25 cellular contexts compared by ENCODE assay signal in genomic region chr20:44419131-44419844, GRCh38. TPM values are rescaled to one million over a fixed set of nuclear protein-coding genes. Genes with fewer than 3 reads are reported as not detected.
DNase-seq lines count a peak whose midpoint lies in the region; ATAC-seq, FAIRE-seq and TF ChIP-seq lines count a peak whose summit lies in the region.
"Had no signal": no experiment of that assay in that cellular context is flagged by ENCODE, and none has a peak within 500 bp of the region (broad histone marks: within the 10 kb centered on the region; RNA-seq: fewer than 3 reads in every experiment).

No MANE protein-coding gene starts in this region.

- H3K9me3 Mint-ChIP-seq in glutamatergic neuron (ENCODE audit: unreplicated experiment) = peaks cover 2% of the 10 kb centered on the region
- H3K9me3 Mint-ChIP-seq: CD14-positive monocyte had no signal

- H3K9ac ChIP-seq in K562 (ENCODE audit: insufficient read depth in 1 of 2, low read depth in 2 of 2, low read length in 2 of 2) (no peak overlapping the region), HepG2 (ENCODE audit: insufficient read depth, low read depth, low read length) (no peak overlapping the region)

- in situ Hi-C loops in K562 (cut with MboI) (no loop called here), HepG2 (cut with HindIII; ENCODE audit: extremely low pct_ligation_motif_present, low pct_unique_long_range_greater_than_20kb) (no loop called here)

- TF ChIP-seq RAD21 in K562 (CRISPR knock-in tag; conservative IDR thresholded peaks at IDR 0.05 in 1 of 2, IDR thresholded peaks at IDR 0.05 in 1 of 2) = no peak
- TF ChIP-seq RAD21 in HepG2 (CRISPR knock-in tag; IDR thresholded peaks at IDR 0.05) = no peak

- H3K4me3 ChIP-seq in K562 = no peak overlapping the region
- no peak overlapping the region for H3K4me3 ChIP-seq in HepG2 (replicated peaks in 1 of 3; ENCODE audit: insufficient read depth in 1 of 3, low read depth in 2 of 3, low read length in 3 of 3)
- no peak overlapping the region for H3K4me3 ChIP-seq in osteoblast (ENCODE audit: insufficient read depth, low read length)
- H3K4me3 ChIP-seq: A549, PC-9 had no signal

- 25% methylated on average over 13 of the region's 13 CpGs for WGBS in K562 (ENCODE audit: insufficient coverage, low coverage, missing lambda C conversion rate)
- WGBS in HepG2 (ENCODE audit: low lambda C conversion rate) = 76% methylated on average over 13 of the region's 13 CpGs

- TF ChIP-seq POLR2A in K562 (conservative IDR thresholded peaks at IDR 0.05) (no peak), HepG2 (IDR thresholded peaks at IDR 0.05; ENCODE audit: insufficient read depth in 1 of 2, low read depth in 2 of 2, low read length in 2 of 2) (no peak; a peak in 1 of 4 replicates)

- intact Hi-C loops in K562 (cut with micrococcal nuclease) = no loop called here
- intact Hi-C loops in HepG2 (cut with micrococcal nuclease; ENCODE audit: unreplicated experiment) = loop anchor here (1.0 kb wide), 1 partner anchor 25 kb away; no protein-coding TSS in a partner anchor

- no peak overlapping the region for H3K4me3 Mint-ChIP-seq in glutamatergic neuron (ENCODE audit: unreplicated experiment)
- H3K4me3 Mint-ChIP-seq: B cell, CD14-positive monocyte had no signal

- CTCF ChIA-PET in K562 (lab: Yijun Ruan, JAX; ENCODE audit: low intra/inter-chr PET ratio) = no interaction called here
- CTCF ChIA-PET in HepG2 (lab: Yijun Ruan, JAX; ENCODE audit: low intra/inter-chr PET ratio, low total read pairs) = no interaction called here

- TF ChIP-seq CTCF in K562 (IDR thresholded peaks at IDR 0.05 in 2 of 3, conservative IDR thresholded peaks at IDR 0.05 in 1 of 3; ENCODE audit: insufficient read depth in 2 of 3, low read depth in 1 of 3, low read length in 3 of 3) (no peak), HepG2 (CRISPR knock-in tag; IDR thresholded peaks at IDR 0.05) (no peak; the same call in 1 of the 2 replicates), osteoblast (IDR thresholded peaks at IDR 0.05; ENCODE audit: extremely low read depth, low read depth, low read length) (no peak), GM20000 (IDR thresholded peaks at IDR 0.05; ENCODE audit: extremely low read depth, missing control alignments) (no peak), glutamatergic neuron (IDR thresholded peaks at IDR 0.05; ENCODE audit: partially characterized antibody, unreplicated experiment) (no peak)

- H3K4me2 ChIP-seq in K562 (ENCODE audit: insufficient read depth, low read length) (no peak overlapping the region), HepG2 (ENCODE audit: low read depth, low read length) (no peak overlapping the region), osteoblast (ENCODE audit: insufficient read depth, low read length) (no peak overlapping the region)
- H3K4me2 ChIP-seq: A549, PC-9 had no signal

- DNase-seq in HuH-7.5 (ENCODE audit: low spot score) = peak; percentile 49
- DNase-seq in K562 (ENCODE audit: extremely low read depth in 1 of 4, low spot score in 3 of 4) = no peak
- DNase-seq in HepG2 (ENCODE audit: low spot score) = peak; percentile 92
- peak; percentile 17 for DNase-seq in osteoblast (ENCODE audit: insufficient read length, low spot score, missing footprints)
- no peak for DNase-seq in activated CD4-positive, alpha-beta T cell treated with anti-CD3 and anti-CD28 coated beads, Interleukin-2, amount 50 U/mL, for 4 hours
- DNase-seq in GM20000 (ENCODE audit: low spot score) = no peak
- DNase-seq in ecto neural progenitor cell (ENCODE audit: low spot score) = no peak
- no peak for DNase-seq in glutamatergic neuron
- DNase-seq: DMS53, GDM1, KBM-7, MM.1S, NCI-H1092, NCI-H1436 treated with DMSO at 0.1 percent for 48 hours, NCI-H1930, NCI-H2227 treated with DMSO at 0.1 percent for 48 hours, NCI-H510A treated with DMSO at 0.1 percent for 48 hours, NCI-H748 treated with DMSO at 0.1 percent for 48 hours, PC-9, SIG-M5 had no signal

- H3K79me2 ChIP-seq in K562 (ENCODE audit: control insufficient read depth, insufficient read depth, low read length) (no peaks in the 10 kb centered on the region), HepG2 (ENCODE audit: insufficient read depth, low read length) (no peaks in the 10 kb centered on the region), osteoblast (ENCODE audit: insufficient read depth, low read length) (no peaks in the 10 kb centered on the region)

- H3K36me3 Mint-ChIP-seq in glutamatergic neuron (ENCODE audit: unreplicated experiment) = no peaks in the 10 kb centered on the region
- H3K36me3 Mint-ChIP-seq: CD14-positive monocyte had no signal

- no TSS peak for BruUV-seq in K562 (replicated peaks; lab: Mats Ljungman, UMichigan)
- no TSS peak for BruUV-seq in HepG2 (replicated peaks; lab: Mats Ljungman, UMichigan)

- H3K27me3 Mint-ChIP-seq in glutamatergic neuron (ENCODE audit: unreplicated experiment) = no peaks in the 10 kb centered on the region

- no peak for ATAC-seq in K562
- ATAC-seq in HepG2 = peak; percentile 81
- ATAC-seq: A549 had no signal

- no peak overlapping the region for H3K27ac Mint-ChIP-seq in glutamatergic neuron (ENCODE audit: unreplicated experiment)
- H3K27ac Mint-ChIP-seq: B cell, CD14-positive monocyte had no signal

- H3K27ac ChIP-seq in K562 (ENCODE audit: extremely low read depth, low read depth, low read length) (no peak overlapping the region), HepG2 (ENCODE audit: extremely low read length, insufficient read depth, low read length) (peak overlapping the region; percentile 87), osteoblast (ENCODE audit: low read depth, low read length) (no peak overlapping the region)
- H3K27ac ChIP-seq: PC-9 had no signal

- H2AFZ ChIP-seq in K562 (ENCODE audit: low read depth, low read length) (no peak overlapping the region), HepG2 (ENCODE audit: low read length) (no peak overlapping the region), osteoblast (ENCODE audit: low read length) (no peak overlapping the region)
- H2AFZ ChIP-seq: PC-9 had no signal

- H3K36me3 ChIP-seq in K562 (ENCODE audit: control insufficient read depth, insufficient read depth, low read length) (no peaks in the 10 kb centered on the region), HepG2 (replicated peaks in 1 of 2; ENCODE audit: control insufficient read depth in 1 of 2, insufficient read depth in 2 of 2, low read length in 2 of 2) (peaks cover 60 to 90% of the 10 kb centered on the region in 2 experiments), osteoblast (ENCODE audit: insufficient read depth, low read length) (no peaks in the 10 kb centered on the region)

- H3K27me3 ChIP-seq in K562 (ENCODE audit: control insufficient read depth in 2 of 2, insufficient read depth in 2 of 2, low read length in 2 of 2) = peaks cover 12 to 39% of the 10 kb centered on the region in 2 experiments
- no peaks in the 10 kb centered on the region for H3K27me3 ChIP-seq in HepG2 (ENCODE audit: control insufficient read depth in 1 of 2, insufficient read depth in 2 of 2, low read length in 2 of 2)
- H3K27me3 ChIP-seq in osteoblast (ENCODE audit: insufficient read depth, low read length) = peaks cover 32% of the 10 kb centered on the region

- POLR2A ChIA-PET in K562 (lab: Yijun Ruan, JAX) (interaction anchor here (0.6 to 1.5 kb wide), 3 partner anchors 12 to 64 kb away, joined by 3 to 5 read pairs (median 4); no protein-coding TSS in a partner anchor), HepG2 (lab: Yijun Ruan, JAX) (interaction anchor here (0.7 to 3.8 kb wide), 17 partner anchors 10 to 117 kb away, joined by 3 to 114 read pairs (median 5); partner anchors contain the start of gene HNF4A)

- no peaks in the 10 kb centered on the region for H3K9me1 ChIP-seq in K562 (ENCODE audit: control insufficient read depth, insufficient read depth, low read length)

- no peaks in the 10 kb centered on the region for H3K4me1 Mint-ChIP-seq in glutamatergic neuron (ENCODE audit: low read depth, unreplicated experiment)
- H3K4me1 Mint-ChIP-seq: B cell, CD14-positive monocyte had no signal

- H3K4me1 ChIP-seq in K562 (replicated peaks in 1 of 2; ENCODE audit: control insufficient read depth in 2 of 2, insufficient read depth in 2 of 2, low read length in 2 of 2) (0 out of 5 replicates have a peak, but pooled peaks cover 0 to 3% of the 10 kb centered on the region in 2 experiments), HepG2 (ENCODE audit: insufficient read depth, low read length) (peaks cover 65% of the 10 kb centered on the region), osteoblast (ENCODE audit: insufficient read depth, low read length) (no peaks in the 10 kb centered on the region)

- FAIRE-seq in K562 (lab: Jason Lieb, UNC) = no peak
- FAIRE-seq in HepG2 (lab: Jason Lieb, UNC) = peak; percentile 92
- FAIRE-seq: A549, D721Med, GM19239 had no signal

- H4K20me1 ChIP-seq in K562 (replicated peaks; ENCODE audit: control insufficient read depth, insufficient read depth, low read length) = peaks cover 8% of the 10 kb centered on the region; the same call in 1 of the 2 replicates
- H4K20me1 ChIP-seq in HepG2 (ENCODE audit: insufficient read depth, low read length) = no peaks in the 10 kb centered on the region
- H4K20me1 ChIP-seq in osteoblast (ENCODE audit: insufficient read depth, low read length) = no peaks in the 10 kb centered on the region

- H3K9me3 ChIP-seq in K562 (replicated peaks; ENCODE audit: control insufficient read depth, insufficient read depth, low read depth, low read length) = no peaks in the 10 kb centered on the region
- no peaks in the 10 kb centered on the region for H3K9me3 ChIP-seq in HepG2 (ENCODE audit: low read length)
- no peaks in the 10 kb centered on the region for H3K9me3 ChIP-seq in osteoblast (ENCODE audit: low read depth, low read length)
- H3K9me3 ChIP-seq: A549 had no signal

- TF ChIP-seq EP300 in K562 (IDR thresholded peaks at IDR 0.05; ENCODE audit: low read length) (no peak), HepG2 (IDR thresholded peaks at IDR 0.05; ENCODE audit: low read depth in 2 of 2, low read length in 2 of 2) (peak; percentile 83 to 98), HepG2 (CRISPR knock-in tag; IDR thresholded peaks at IDR 0.05; ENCODE audit: borderline replicate concordance) (peak; percentile 88)

RNA-seq across cellular contexts. Expression of gene TTPAL, which starts 56.4 kb away (rescaled TPM):
- 10.0 and 15.3 TPM in 2 replicates for total RNA-seq in K562 (2011; cell fraction: chromatin; rRNA removed; ENCODE audit: low replicate concordance)
- 5.7 and 7.5 TPM in 2 replicates for total RNA-seq in K562 (2011; cell fraction: nucleolus; rRNA removed)
- total RNA-seq in K562 (2011; cell fraction: nucleoplasm; rRNA removed) = 7.3 and 10.5 TPM in 2 replicates
- total RNA-seq in K562 (2014; rRNA removed) (1.7 and 2.3 TPM in 2 replicates), K562 (2014; rRNA removed; fragmentation: Illumina TruSeq; extraction: Trizol) (3.7 and 3.8 TPM in 2 replicates), K562 (2015; rRNA removed; fragmentation: Illumina TruSeq; extraction: Trizol) (2.8 and 3.4 TPM in 2 replicates), K562 (2021) (6.6 and 7.0 TPM in 2 replicates), HepG2 (2016; rRNA removed; fragmentation: Illumina TruSeq; extraction: Trizol) (18.8 and 25.0 TPM in 2 replicates), osteoblast (12.1 and 12.7 TPM in 2 replicates), glutamatergic neuron (ENCODE audit: unreplicated experiment) (18.9 TPM)
- polyA plus RNA-seq in K562 (2011; rRNA removed) (1.8 and 1.9 TPM in 2 replicates), K562 (2014; fragmentation: Illumina TruSeq; extraction: Trizol) (4.2 and 4.6 TPM in 2 replicates), K562 (2014; fragmentation: Nextera tagmentation; extraction: Ambion mirVana) (1 to 10 TPM; 1.1 to 1.5 TPM), K562 (2014; rRNA removed) (2.6 and 2.9 TPM in 2 replicates), HepG2 (2011; rRNA removed) (4.3 and 6.5 TPM in 2 replicates)
- 1.2 and 1.7 TPM in 2 replicates for polyA plus RNA-seq in K562 (2011; cell fraction: cytosol; rRNA removed)
- 2.0 and 5.5 TPM in 2 replicates for polyA plus RNA-seq in K562 (2011; cell fraction: nucleus; rRNA removed)
- 3.4 and 3.8 TPM in 2 replicates for polyA plus RNA-seq in K562 (2012)
- polyA minus RNA-seq in K562 (2011; rRNA and poly(A)+ RNA removed) = 2.9 and 3.0 TPM in 2 replicates
- polyA minus RNA-seq in K562 (2011; cell fraction: cytosol; rRNA and poly(A)+ RNA removed) = 2.0 and 3.1 TPM in 2 replicates
- polyA minus RNA-seq in K562 (2011; cell fraction: nucleus; rRNA and poly(A)+ RNA removed) = 1.5 and 2.7 TPM in 2 replicates
- total RNA-seq in HepG2 (2016; cell fraction: cytosol; rRNA removed; fragmentation: Illumina TruSeq; extraction: Trizol; ENCODE audit: low read depth) = 5.5 and 6.4 TPM in 2 replicates
- total RNA-seq in HepG2 (2016; cell fraction: insoluble cytoplasmic fraction; rRNA removed; fragmentation: Illumina TruSeq; extraction: Trizol) = 18.9 and 20.5 TPM in 2 replicates
- 9.4 and 11.1 TPM in 2 replicates for total RNA-seq in HepG2 (2016; cell fraction: membrane; rRNA removed; fragmentation: Illumina TruSeq; extraction: Trizol)
- total RNA-seq in HepG2 (2016; cell fraction: nucleus; rRNA removed; fragmentation: Illumina TruSeq; extraction: Trizol) = 12.8 and 13.9 TPM in 2 replicates
- polyA plus RNA-seq in HepG2 (2011; cell fraction: cytosol; rRNA removed) = 2.9 and 4.0 TPM in 2 replicates
- polyA plus RNA-seq in HepG2 (2011; cell fraction: nucleus; rRNA removed) = 7.3 and 9.9 TPM in 2 replicates
- 6.4 and 9.2 TPM in 2 replicates for polyA plus RNA-seq in HepG2 (2012)
- 0.79 and 1.3 TPM in 2 replicates for polyA plus RNA-seq in HepG2 (2016; cell fraction: cytosol; fragmentation: Illumina TruSeq; extraction: Trizol; ENCODE audit: low read depth)
- polyA plus RNA-seq in HepG2 (2016; cell fraction: insoluble cytoplasmic fraction; fragmentation: Illumina TruSeq; extraction: Trizol; ENCODE audit: low read depth) = 16.0 and 18.5 TPM in 2 replicates
- 3.7 and 4.2 TPM in 2 replicates for polyA plus RNA-seq in HepG2 (2016; cell fraction: membrane; fragmentation: Illumina TruSeq; extraction: Trizol; ENCODE audit: low read depth)
- polyA plus RNA-seq in HepG2 (2016; cell fraction: nucleus; fragmentation: Illumina TruSeq; extraction: Trizol; ENCODE audit: insufficient read depth, low read depth) = 19.0 and 22.5 TPM in 2 replicates
- polyA minus RNA-seq in HepG2 (2011; rRNA and poly(A)+ RNA removed; ENCODE audit: low replicate concordance) = 13.1 and 21.0 TPM in 2 replicates
- polyA minus RNA-seq in HepG2 (2011; cell fraction: cytosol; rRNA and poly(A)+ RNA removed) = 5.7 and 6.9 TPM in 2 replicates
- 6.1 and 6.7 TPM in 2 replicates for polyA minus RNA-seq in HepG2 (2011; cell fraction: nucleus; rRNA and poly(A)+ RNA removed)

Comparison
In these comparisons a context has a peak if more than half of its experiments do, and no peak if none do; other contexts are left out.
1. DNase-seq: peak in HuH-7.5 (single experiment), HepG2 (single experiment) and osteoblast (single experiment); none in K562 (0 of 4), activated CD4-positive, alpha-beta T cell treated with anti-CD3 and anti-CD28 coated beads, Interleukin-2, amount 50 U/mL, for 4 hours (0 of 2), GM20000 (single experiment), ecto neural progenitor cell (single experiment) and glutamatergic neuron (single experiment).